Comparison of ENCODE assay signal across 21 cellular contexts in the genomic region with DNA sequence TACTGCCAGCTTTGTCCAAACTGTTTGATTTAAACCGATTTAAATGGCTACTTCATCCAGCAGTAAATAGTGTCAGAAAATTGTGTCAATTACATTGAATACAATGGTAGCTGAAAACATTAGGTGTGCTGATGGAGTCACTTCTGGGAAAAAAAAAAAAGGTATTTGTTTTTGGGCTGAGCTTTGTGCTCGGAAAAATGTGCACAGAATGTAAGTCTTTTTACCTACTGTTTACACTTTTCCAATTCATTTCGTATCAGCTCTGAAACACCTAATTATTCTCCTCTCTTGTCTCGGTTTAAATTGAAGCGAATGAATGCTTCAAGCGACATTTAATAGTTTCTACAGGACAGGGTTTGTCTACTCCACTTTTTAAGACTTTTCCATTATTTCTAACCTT.
"Had no signal": no experiment of that assay in that cellular context is flagged by ENCODE, and none has a peak within 500 bp of the region (broad histone marks: within the 10 kb centered on the region; RNA-seq: fewer than 3 reads in every experiment).

No MANE protein-coding gene starts in this region.

- H3K4me3 ChIP-seq: body of pancreas, esophagus muscularis mucosa, mucosa of descending colon, skin epidermis had no signal

- H3K9me3 Mint-ChIP-seq: activated CD4-positive, alpha-beta memory T cell treated with anti-CD3 and anti-CD28 coated beads, Interleukin-2, amount 10 ng/mL, durations not matched to agents 7 days and 5 days; activated naive CD8-positive, alpha-beta T cell treated with anti-CD3 and anti-CD28 coated beads, Interleukin-2, amount 10 ng/mL, durations not matched to agents 7 days and 5 days; naive B cell; stimulated activated naive CD8-positive, alpha-beta T cell treated with anti-CD3 and anti-CD28 coated beads, Interleukin-15, Interleukin-2, amounts not matched to agents 100 ng/mL and 50 ng/mL, for 24 hours had no signal

- H3K4me3 Mint-ChIP-seq: activated CD4-positive, alpha-beta memory T cell treated with anti-CD3 and anti-CD28 coated beads, Interleukin-2, amount 10 ng/mL, durations not matched to agents 7 days and 5 days; activated CD8-positive, alpha-beta memory T cell treated with anti-CD3 and anti-CD28 coated beads, Interleukin-2, amount 10 ng/mL, durations not matched to agents 7 days and 5 days; activated naive CD8-positive, alpha-beta T cell treated with anti-CD3 and anti-CD28 coated beads, Interleukin-2, amount 10 ng/mL, durations not matched to agents 7 days and 5 days; naive B cell; neural crest cell; stimulated activated naive CD8-positive, alpha-beta T cell treated with anti-CD3 and anti-CD28 coated beads, Interleukin-15, Interleukin-2, amounts not matched to agents 100 ng/mL and 50 ng/mL, for 24 hours; type B pancreatic cell had no signal

- DNase-seq: activated CD4-positive, alpha-beta memory T cell treated with anti-CD3 and anti-CD28 coated beads, Interleukin-2, amount 10 ng/mL, durations not matched to agents 7 days and 5 days; activated CD4-positive, alpha-beta T cell treated with anti-CD3 and anti-CD28 coated beads for 48 hours; activated CD4-positive, CD25-positive, alpha-beta regulatory T cell; activated CD8-positive, alpha-beta memory T cell treated with anti-CD3 and anti-CD28 coated beads, Interleukin-2, amount 10 ng/mL, durations not matched to agents 7 days and 5 days; activated naive CD4-positive, alpha-beta T cell treated with Interleukin-2 at 50 U/mL for 16 hours; activated naive CD8-positive, alpha-beta T cell treated with anti-CD3 and anti-CD28 coated beads, Interleukin-2, amount 10 ng/mL, durations not matched to agents 7 days and 5 days; amygdala; body of pancreas; dermis blood vessel endothelial cell; effector memory CD4-positive, alpha-beta T cell; mesenchymal stem cell; mucosa of descending colon; naive B cell had no signal

- H3K36me3 ChIP-seq: esophagus muscularis mucosa had no signal

- ATAC-seq: activated CD8-positive, alpha-beta memory T cell treated with anti-CD3 and anti-CD28 coated beads, Interleukin-2, amount 10 ng/mL, durations not matched to agents 7 days and 5 days; body of pancreas; mucosa of descending colon had no signal

- H3K27ac ChIP-seq: body of pancreas, esophagus muscularis mucosa, skin epidermis had no signal

- H3K27me3 Mint-ChIP-seq: activated CD4-positive, alpha-beta memory T cell treated with anti-CD3 and anti-CD28 coated beads, Interleukin-2, amount 10 ng/mL, durations not matched to agents 7 days and 5 days; activated CD8-positive, alpha-beta memory T cell treated with anti-CD3 and anti-CD28 coated beads, Interleukin-2, amount 10 ng/mL, durations not matched to agents 7 days and 5 days; activated naive CD8-positive, alpha-beta T cell treated with anti-CD3 and anti-CD28 coated beads, Interleukin-2, amount 10 ng/mL, durations not matched to agents 7 days and 5 days; naive B cell; progenitor cell of endocrine pancreas; stimulated activated naive CD8-positive, alpha-beta T cell treated with anti-CD3 and anti-CD28 coated beads, Interleukin-15, Interleukin-2, amounts not matched to agents 100 ng/mL and 50 ng/mL, for 24 hours; type B pancreatic cell had no signal

- H3K4me1 Mint-ChIP-seq: activated CD4-positive, alpha-beta memory T cell treated with anti-CD3 and anti-CD28 coated beads, Interleukin-2, amount 10 ng/mL, durations not matched to agents 7 days and 5 days; activated CD8-positive, alpha-beta memory T cell treated with anti-CD3 and anti-CD28 coated beads, Interleukin-2, amount 10 ng/mL, durations not matched to agents 7 days and 5 days; activated naive CD8-positive, alpha-beta T cell treated with anti-CD3 and anti-CD28 coated beads, Interleukin-2, amount 10 ng/mL, durations not matched to agents 7 days and 5 days; naive B cell; neural crest cell had no signal

- H3K9me3 ChIP-seq: body of pancreas, esophagus muscularis mucosa, mucosa of descending colon had no signal

- H3K27me3 ChIP-seq: esophagus muscularis mucosa had no signal

- H3K4me1 ChIP-seq: body of pancreas, esophagus muscularis mucosa had no signal

- FAIRE-seq: endothelial cell of umbilical vein had no signal

- H3K27ac Mint-ChIP-seq: activated CD4-positive, alpha-beta memory T cell treated with anti-CD3 and anti-CD28 coated beads, Interleukin-2, amount 10 ng/mL, durations not matched to agents 7 days and 5 days; activated CD8-positive, alpha-beta memory T cell treated with anti-CD3 and anti-CD28 coated beads, Interleukin-2, amount 10 ng/mL, durations not matched to agents 7 days and 5 days; activated naive CD8-positive, alpha-beta T cell treated with anti-CD3 and anti-CD28 coated beads, Interleukin-2, amount 10 ng/mL, durations not matched to agents 7 days and 5 days; activated T-helper 2 cell treated with anti-CD3 and anti-CD28 coated beads, Interferon-gamma antibody, Interleukin-2, Interleukin-4, amounts not matched to agents 10 μg/mL and 5 μg/mL and 100 μg/mL, durations not matched to agents 14 hours and 24 hours and 36 hours; naive B cell; progenitor cell of endocrine pancreas; stimulated activated naive CD8-positive, alpha-beta T cell treated with anti-CD3 and anti-CD28 coated beads, Interleukin-15, Interleukin-2, amounts not matched to agents 100 ng/mL and 50 ng/mL, for 24 hours; type B pancreatic cell had no signal

- H3K36me3 Mint-ChIP-seq: activated CD8-positive, alpha-beta memory T cell treated with anti-CD3 and anti-CD28 coated beads, Interleukin-2, amount 10 ng/mL, durations not matched to agents 7 days and 5 days; activated naive CD8-positive, alpha-beta T cell treated with anti-CD3 and anti-CD28 coated beads, Interleukin-2, amount 10 ng/mL, durations not matched to agents 7 days and 5 days; naive B cell had no signal
